Comparison of ENCODE assay signal across 8 cellular contexts in genomic region chr1:7705048-7705907, GRCh38.
DNase-seq lines count a peak whose midpoint lies in the region; ATAC-seq and TF ChIP-seq lines count a peak whose summit lies in the region.

No MANE protein-coding gene starts in this region.

- peak overlapping the region; percentile 82 for H3K4me3 Mint-ChIP-seq in activated naive CD4-positive, alpha-beta T cell treated with anti-CD3 and anti-CD28 coated beads, Interleukin-2, amount 50 U/mL, for 24 hours

- no peaks in the 10 kb centered on the region for H3K36me3 Mint-ChIP-seq in activated naive CD4-positive, alpha-beta T cell treated with anti-CD3 and anti-CD28 coated beads, Interleukin-2, amount 50 U/mL, for 24 hours

- peaks cover 0 to 17% of the 10 kb centered on the region in 2 donors for H3K4me1 ChIP-seq in right atrium auricular region
- peaks cover 0 to 20% (median 7%) of the 10 kb centered on the region in 4 donors for H3K4me1 ChIP-seq in sigmoid colon

- TF ChIP-seq CTCF in right atrium auricular region (IDR thresholded peaks at IDR 0.05), result no peak
- no peak for TF ChIP-seq CTCF in sigmoid colon (IDR thresholded peaks at IDR 0.05)

- H3K27me3 Mint-ChIP-seq in activated naive CD4-positive, alpha-beta T cell treated with anti-CD3 and anti-CD28 coated beads, Interleukin-2, amount 50 U/mL, for 24 hours, result peaks cover 42% of the 10 kb centered on the region

- peak overlapping the region; percentile 79 for H3K27ac Mint-ChIP-seq in activated naive CD4-positive, alpha-beta T cell treated with anti-CD3 and anti-CD28 coated beads, Interleukin-2, amount 50 U/mL, for 24 hours

- H3K4me1 Mint-ChIP-seq in activated naive CD4-positive, alpha-beta T cell treated with anti-CD3 and anti-CD28 coated beads, Interleukin-2, amount 50 U/mL, for 24 hours, result peaks cover 9% of the 10 kb centered on the region

- no peak for TF ChIP-seq EP300 in sigmoid colon (IDR thresholded peaks at IDR 0.05)

- no peak for TF ChIP-seq POLR2A in sigmoid colon (IDR thresholded peaks at IDR 0.05)

- H3K9me3 Mint-ChIP-seq in activated naive CD4-positive, alpha-beta T cell treated with anti-CD3 and anti-CD28 coated beads, Interleukin-2, amount 50 U/mL, for 24 hours, result no peaks in the 10 kb centered on the region

- ATAC-seq in GM18519 (IDR thresholded peaks at IDR 0.05; ENCODE audit: low FRiP score, unreplicated experiment), result no peak

- no peaks in the 10 kb centered on the region for H3K36me3 ChIP-seq in right atrium auricular region
- no peaks in the 10 kb centered on the region for H3K36me3 ChIP-seq in sigmoid colon

- H3K9me3 ChIP-seq in right atrium auricular region, result no peaks in the 10 kb centered on the region
- H3K9me3 ChIP-seq in sigmoid colon, result no peaks in the 10 kb centered on the region

- H3K27ac ChIP-seq in right atrium auricular region (peak overlapping the region; percentile 50 to 57), sigmoid colon (peak overlapping the region; percentile 51 to 67 (median 61))

- peak; percentile 3 for DNase-seq in NCI-H146 (lab: John Stamatoyannopoulos, UW)
- DNase-seq in NCI-H146 treated with DMSO at 0.1 percent for 48 hours (lab: John Stamatoyannopoulos, UW; ENCODE audit: unreplicated experiment), result no peak
- no peak for DNase-seq in right atrium auricular region (ENCODE audit: low spot score)
- DNase-seq in sigmoid colon, result peak; percentile 73
- DNase-seq in NCI-H128 (lab: John Stamatoyannopoulos, UW; ENCODE audit: unreplicated experiment), result no peak
- DNase-seq in A172 (ENCODE audit: low spot score), result no peak

- no peaks in the 10 kb centered on the region for H3K27me3 ChIP-seq in right atrium auricular region
- peaks cover 0 to 18% (median 16%) of the 10 kb centered on the region in 3 donors for H3K27me3 ChIP-seq in sigmoid colon

- peak overlapping the region; percentile 53 to 64 for H3K4me3 ChIP-seq in right atrium auricular region
- peak overlapping the region; percentile 36 to 58 (median 49) for H3K4me3 ChIP-seq in sigmoid colon

- WGBS in sigmoid colon, 2 donors, result 2 to 5% methylated on average over 106 of the region's 106 CpGs

- intact Hi-C loops in sigmoid colon (cut with DNase I), result no loop called here

Comparison
In these comparisons a context has a peak if more than half of its experiments do, and no peak if none do; other contexts are left out.
1. DNase-seq: peak in NCI-H146 (single experiment) and sigmoid colon (single experiment); none in NCI-H146 treated with DMSO at 0.1 percent for 48 hours (single experiment), right atrium auricular region (single experiment), NCI-H128 (single experiment) and A172 (single experiment).